In genomic region chr5:100898504-100899346, GRCh38 we compare ENCODE assay signal across 16 cellular contexts. TPM values are rescaled to one million over a fixed set of nuclear protein-coding genes. Genes with fewer than 3 reads are reported as not detected.
DNase-seq lines count a peak whose midpoint lies in the region; ATAC-seq and TF ChIP-seq lines count a peak whose summit lies in the region.
"Had no signal": no experiment of that assay in that cellular context is flagged by ENCODE, and none has a peak within 500 bp of the region (broad histone marks: within the 10 kb centered on the region; RNA-seq: fewer than 3 reads in every experiment).

No MANE protein-coding gene starts in this region.

- no peak for TF ChIP-seq EP300 in neural cell (conservative IDR thresholded peaks at IDR 0.05; ENCODE audit: poor library complexity, severe bottlenecking)

- H3K9me3 ChIP-seq in neural cell (ENCODE audit: low read length) = no peaks in the 10 kb centered on the region

- TF ChIP-seq CTCF in KMS-11 (conservative IDR thresholded peaks at IDR 0.05; ENCODE audit: low read depth, low read length) (no peak), activated B cell treated with CpG ODN at 0.5 μM for 24 hours (IDR thresholded peaks at IDR 0.05) (no peak), neural cell (IDR thresholded peaks at IDR 0.05; ENCODE audit: poor library complexity, severe bottlenecking) (no peak)

- POLR2A ChIA-PET in activated B cell treated with CpG ODN at 0.5 μM for 24 hours (lab: Charles Lee) = interaction anchor here (0.6 to 9.2 kb wide), 14 partner anchors 11 to 121 kb away, joined by 3 to 199 read pairs (median 11); no protein-coding TSS in a partner anchor

- CTCF ChIA-PET in activated B cell treated with CpG ODN at 0.5 μM for 24 hours (lab: Charles Lee) = interaction anchor here (2.8 to 5.3 kb wide), 2 partner anchors 12 to 124 kb away, joined by 13 to 39 read pairs; no protein-coding TSS in a partner anchor

- no peaks in the 10 kb centered on the region for H4K20me1 ChIP-seq in KMS-11 (ENCODE audit: insufficient read depth)
- no peaks in the 10 kb centered on the region for H4K20me1 ChIP-seq in neural cell (ENCODE audit: insufficient read depth)

- H3K9me3 Mint-ChIP-seq in T-helper 1 cell treated with Interleukin-12 subunit alpha and Interleukin-12 subunit beta and Interleukin-4 antibody, amounts not matched to agents 30 μg/mL and 1 μg/mL, for 36 hours = no peaks in the 10 kb centered on the region
- no peaks in the 10 kb centered on the region for H3K9me3 Mint-ChIP-seq in activated B cell treated with CpG ODN at 0.5 μM for 24 hours

- H2AFZ ChIP-seq in KMS-11 (ENCODE audit: low read depth) = no peak overlapping the region
- H2AFZ ChIP-seq in neural cell (ENCODE audit: low read depth, low read length) = no peak overlapping the region

- peaks cover 40% of the 10 kb centered on the region for H3K4me1 Mint-ChIP-seq in T-helper 1 cell treated with Interleukin-12 subunit alpha and Interleukin-12 subunit beta and Interleukin-4 antibody, amounts not matched to agents 30 μg/mL and 1 μg/mL, for 36 hours (ENCODE audit: low read depth)
- peaks cover 57% of the 10 kb centered on the region for H3K4me1 Mint-ChIP-seq in activated B cell treated with CpG ODN at 0.5 μM for 24 hours

- H3K79me2 ChIP-seq in KMS-11 (ENCODE audit: insufficient read depth, low read depth) = peaks cover 85% of the 10 kb centered on the region
- H3K79me2 ChIP-seq in neural cell (replicated peaks; ENCODE audit: insufficient read depth, low read length) = peaks cover 54% of the 10 kb centered on the region

- intact Hi-C loops in activated B cell treated with CpG ODN at 0.5 μM for 24 hours (cut with micrococcal nuclease) = no loop called here

- DNase-seq in T-helper 1 cell (no peak), activated B cell treated with CpG ODN at 0.5 μM for 24 hours (no peak), D341Med (ENCODE audit: low spot score) (no peak)
- DNase-seq: 8988T; activated CD4-positive, CD25-positive, alpha-beta regulatory T cell treated with anti-CD3 and anti-CD28 coated beads, Interleukin-2, amount 50 U/mL, for 72 hours; glutamatergic neuron; left ventricle myocardium superior; NCI-H226; Right ventricle myocardium superior; stimulated activated CD4-positive, alpha-beta T cell treated with anti-CD3 and anti-CD28 coated beads, Interleukin-4, amount 100 ng/mL, for 24 hours; substantia nigra had no signal

- H3K4me3 ChIP-seq in KMS-11 (IDR thresholded peaks at IDR 0.05; ENCODE audit: insufficient read depth, low read depth, low read length) (no peak overlapping the region), neural cell (ENCODE audit: low read length) (peak overlapping the region; percentile 85)

- peak overlapping the region; percentile 79 for H3K4me2 ChIP-seq in KMS-11
- H3K4me2 ChIP-seq in neural cell (ENCODE audit: low read length) = no peak overlapping the region

- peak overlapping the region; percentile 88 for H3K27ac ChIP-seq in KMS-11
- no peak overlapping the region for H3K27ac ChIP-seq in neural cell (ENCODE audit: low read length)

- peaks cover 52% of the 10 kb centered on the region for H3K4me1 ChIP-seq in KMS-11 (ENCODE audit: low read depth, poor library complexity, severe bottlenecking)

- H3K9me2 ChIP-seq in neural cell (ENCODE audit: insufficient read depth, low read length) = no peaks in the 10 kb centered on the region

- no peak for TF ChIP-seq RAD21 in neural cell (conservative IDR thresholded peaks at IDR 0.05)

- H3K4me3 Mint-ChIP-seq in T-helper 1 cell treated with Interleukin-12 subunit alpha and Interleukin-12 subunit beta and Interleukin-4 antibody, amounts not matched to agents 30 μg/mL and 1 μg/mL, for 36 hours = peak overlapping the region; percentile 71
- H3K4me3 Mint-ChIP-seq in activated B cell treated with CpG ODN at 0.5 μM for 24 hours = peak overlapping the region; percentile 99

- peak overlapping the region; percentile 79 for H3K9ac ChIP-seq in KMS-11
- no peak overlapping the region for H3K9ac ChIP-seq in neural cell (ENCODE audit: low read length)

- H3K36me3 Mint-ChIP-seq in T-helper 1 cell treated with Interleukin-12 subunit alpha and Interleukin-12 subunit beta and Interleukin-4 antibody, amounts not matched to agents 30 μg/mL and 1 μg/mL, for 36 hours (ENCODE audit: low read depth) = peaks cover 48% of the 10 kb centered on the region
- H3K36me3 Mint-ChIP-seq in activated B cell treated with CpG ODN at 0.5 μM for 24 hours (ENCODE audit: low read depth) = peaks cover 72% of the 10 kb centered on the region

- no peaks in the 10 kb centered on the region for H3K27me3 ChIP-seq in KMS-11 (ENCODE audit: insufficient read depth, low read depth)
- H3K27me3 ChIP-seq in neural cell (ENCODE audit: insufficient read depth, low read depth, low read length) = no peaks in the 10 kb centered on the region

- peak; percentile 2 for ATAC-seq in activated B cell treated with CpG ODN at 0.5 μM for 24 hours (ENCODE audit: low read depth)
- no peak for ATAC-seq in GM18909 (IDR thresholded peaks at IDR 0.05; ENCODE audit: poor library complexity, unreplicated experiment)
- ATAC-seq in GM21447 (IDR thresholded peaks at IDR 0.05; ENCODE audit: unreplicated experiment) = no peak
- ATAC-seq: left ventricle myocardium superior had no signal

- no peaks in the 10 kb centered on the region for H3K27me3 Mint-ChIP-seq in T-helper 1 cell treated with Interleukin-12 subunit alpha and Interleukin-12 subunit beta and Interleukin-4 antibody, amounts not matched to agents 30 μg/mL and 1 μg/mL, for 36 hours (ENCODE audit: low read depth)
- no peaks in the 10 kb centered on the region for H3K27me3 Mint-ChIP-seq in activated B cell treated with CpG ODN at 0.5 μM for 24 hours

- H3K27ac Mint-ChIP-seq in T-helper 1 cell treated with Interleukin-12 subunit alpha and Interleukin-12 subunit beta and Interleukin-4 antibody, amounts not matched to agents 30 μg/mL and 1 μg/mL, for 36 hours = peak overlapping the region; percentile 53
- peak overlapping the region; percentile 99 for H3K27ac Mint-ChIP-seq in activated B cell treated with CpG ODN at 0.5 μM for 24 hours

- H3F3A ChIP-seq in neural cell (ENCODE audit: insufficient read depth, low read length, poor library complexity, severe bottlenecking) = no peaks in the 10 kb centered on the region

- no peaks in the 10 kb centered on the region; the same call in none of the 2 replicates for H3K36me3 ChIP-seq in KMS-11 (ENCODE audit: insufficient read depth)
- no peaks in the 10 kb centered on the region for H3K36me3 ChIP-seq in neural cell (ENCODE audit: insufficient read depth, low read length)

TF ChIP-seq in neural cell, 6 proteins besides CTCF, POLR2A, EP300 and RAD21:
- no peak for TF ChIP-seq MXI1 (conservative IDR thresholded peaks at IDR 0.05; ENCODE audit: poor library complexity, severe bottlenecking)
- no peak for TF ChIP-seq EZH2 (IDR thresholded peaks at IDR 0.05; ENCODE audit: borderline replicate concordance, insufficient read depth, low read length, poor library complexity, severe bottlenecking)
- no peak for TF ChIP-seq TAF1 (IDR thresholded peaks at IDR 0.05; ENCODE audit: low read depth)
- no peak for TF ChIP-seq REST (IDR thresholded peaks at IDR 0.05; ENCODE audit: borderline replicate concordance)
- no peak for TF ChIP-seq SMC3 (conservative IDR thresholded peaks at IDR 0.05; ENCODE audit: poor library complexity)
- no peak for TF ChIP-seq POLR2AphosphoS5 (IDR thresholded peaks at IDR 0.05)

RNA-seq across cellular contexts. Expression of gene ST8SIA4, which starts 4.4 kb away (rescaled TPM):
- 105 and 125 TPM in 2 replicates for total RNA-seq in activated B cell treated with CpG ODN at 0.5 μM for 24 hours
- 14.9 and 15.6 TPM in 2 replicates for polyA plus RNA-seq in neural cell
- polyA minus RNA-seq in neural cell = 43.6 and 52.6 TPM in 2 replicates
